ENCODE assay signal across 8 cellular contexts in genomic region chr13:32530841-32531253, GRCh38. TPM values are rescaled to one million over a fixed set of nuclear protein-coding genes. Genes with fewer than 3 reads are reported as not detected.
A peak's percentile ranks its signal among the peaks of the same experiment; 100 is the strongest.
DNase-seq lines count a peak whose midpoint lies in the region; ATAC-seq and TF ChIP-seq lines count a peak whose summit lies in the region.

No MANE protein-coding gene starts in this region.

- H3K36me3 Mint-ChIP-seq in central memory CD8-positive, alpha-beta T cell (ENCODE audit: insufficient read depth) = peaks cover 35% of the 10 kb centered on the region

- H3K4me3 Mint-ChIP-seq in central memory CD8-positive, alpha-beta T cell = peak overlapping the region; percentile 75

- no peaks in the 10 kb centered on the region for H3K27me3 Mint-ChIP-seq in central memory CD8-positive, alpha-beta T cell

- H3K9me3 ChIP-seq in mucosa of descending colon = no peaks in the 10 kb centered on the region

- CTCF ChIA-PET in BJ (lab: Yijun Ruan, JAX) = no interaction called here

- H3K4me3 ChIP-seq in BJ (ENCODE audit: low read depth, low read length) (no peak overlapping the region), mucosa of descending colon (no peak overlapping the region)

- no peaks in the 10 kb centered on the region for H3K9me3 Mint-ChIP-seq in central memory CD8-positive, alpha-beta T cell

- DNase-seq in BJ (ENCODE audit: low read depth) (peak; percentile 35), mucosa of descending colon (peak in 1 of 3 donors; percentile 46), SW480 (ENCODE audit: low spot score) (no peak)
- no peak for DNase-seq in central memory CD8-positive, alpha-beta T cell (ENCODE audit: low spot score in 2 of 2)
- DNase-seq in stimulated activated CD4-positive, alpha-beta T cell treated with anti-CD3 and anti-CD28 coated beads, Interleukin-12 subunit alpha, Interleukin-12 subunit beta, amount 100 ng/mL, for 4 hours = no peak
- DNase-seq in NK-92 treated with Interleukin-12 subunit alpha and Interleukin-12 subunit beta, amount 100 ng/mL, for 24 hours (lab: John Stamatoyannopoulos, UW) = no peak

- peaks cover 73% of the 10 kb centered on the region for H3K4me1 Mint-ChIP-seq in central memory CD8-positive, alpha-beta T cell

- TF ChIP-seq CTCF in BJ (IDR thresholded peaks at IDR 0.05; ENCODE audit: insufficient read depth, low read depth, low read length) = no peak
- no peak for TF ChIP-seq CTCF in mucosa of descending colon (IDR thresholded peaks at IDR 0.05)

- ATAC-seq in GM19372 (IDR thresholded peaks at IDR 0.05; ENCODE audit: low read depth, unreplicated experiment) (peak; percentile 69), HG03558 (IDR thresholded peaks at IDR 0.05; ENCODE audit: extremely low read depth, unreplicated experiment) (peak; percentile 45), mucosa of descending colon (peak; percentile 70)
- peak; percentile 73 for ATAC-seq in central memory CD8-positive, alpha-beta T cell (replicated peaks; ENCODE audit: extremely low read depth, poor library complexity, severe bottlenecking)

- intact Hi-C loops in mucosa of descending colon (cut with DNase I, micrococcal nuclease) = no loop called here

- H3K27ac Mint-ChIP-seq in central memory CD8-positive, alpha-beta T cell (ENCODE audit: low read depth) = peak overlapping the region; percentile 93

- H3K36me3 ChIP-seq in BJ (ENCODE audit: control insufficient read depth, insufficient read depth, low read length) (peaks cover 2% of the 10 kb centered on the region; the same call in 1 of the 2 replicates), mucosa of descending colon (ENCODE audit: low read depth) (no peaks in the 10 kb centered on the region)

- no peaks in the 10 kb centered on the region for H3K27me3 ChIP-seq in BJ (ENCODE audit: control insufficient read depth, insufficient read depth, low read length)

- POLR2A ChIA-PET in BJ (lab: Charles Lee) = no interaction called here

- peaks cover 27% of the 10 kb centered on the region for H3K4me1 ChIP-seq in mucosa of descending colon (ENCODE audit: low read depth)

RNA-seq across cellular contexts. Expression of gene N4BP2L2, which starts 7.7 kb away (rescaled TPM):
- 16.5 and 49.0 TPM in 2 replicates for polyA plus RNA-seq in BJ (2011; rRNA removed)
- 12.8 and 16.0 TPM in 2 replicates for polyA minus RNA-seq in BJ (2011; rRNA and poly(A)+ RNA removed)
- total RNA-seq in mucosa of descending colon = 100 to 1,000 TPM in 2 of 3 donors, 10 to 100 TPM in 1; 89.1 to 160 (median 120) TPM

RNA-seq across cellular contexts. Expression of gene PDS5B, which starts 55.4 kb away (rescaled TPM):
- polyA plus RNA-seq in BJ (2011; rRNA removed) = 3.9 and 9.2 TPM in 2 replicates
- 8.7 and 12.7 TPM in 2 replicates for polyA minus RNA-seq in BJ (2011; rRNA and poly(A)+ RNA removed)
- total RNA-seq in mucosa of descending colon = 10 to 100 TPM; 25.2 to 66.7 (median 27.5) TPM
